ENCODE assay signal across 23 cellular contexts in genomic region chr5:26948921-26949320, GRCh38.
"Had no signal": no experiment of that assay in that cellular context is flagged by ENCODE, and none has a peak within 500 bp of the region (broad histone marks: within the 10 kb centered on the region; RNA-seq: fewer than 3 reads in every experiment).

No MANE protein-coding gene starts in this region.

- H3K4me3 ChIP-seq: colonic mucosa, gastrocnemius medialis, heart left ventricle had no signal

- H3K36me3 ChIP-seq: brain microvascular endothelial cell, colonic mucosa, gastrocnemius medialis, heart left ventricle had no signal

- H3K27ac ChIP-seq: brain microvascular endothelial cell, colonic mucosa, gastrocnemius medialis, heart left ventricle had no signal

- DNase-seq: activated CD4-positive, alpha-beta memory T cell treated with anti-CD3 and anti-CD28 coated beads, Interleukin-2, amount 10 ng/mL, durations not matched to agents 7 days and 5 days; activated CD4-positive, alpha-beta T cell treated with anti-CD3 and anti-CD28 coated beads for 36 hours; activated CD4-positive, alpha-beta T cell treated with anti-CD3 and anti-CD28 coated beads, Interleukin-2, amount 10 ng/mL, durations not matched to agents 24 days and 14 days; activated CD4-positive, CD25-positive, alpha-beta regulatory T cell; activated CD4-positive, CD25-positive, alpha-beta regulatory T cell treated with anti-CD3 and anti-CD28 coated beads, Interleukin-2, amount 50 U/mL, for 72 hours; activated CD8-positive, alpha-beta memory T cell treated with anti-CD3 and anti-CD28 coated beads, Interleukin-2, amount 50 U/mL, for 48 hours; activated gamma-delta T cell; activated naive CD4-positive, alpha-beta T cell; activated naive CD4-positive, alpha-beta T cell treated with anti-CD3 and anti-CD28 coated beads, Interleukin-2, amount 50 U/mL, for 16 hours; activated T-cell treated with anti-CD3 and anti-CD28 coated beads for 4 hours; activated T-cell treated with anti-CD3 and anti-CD28 coated beads, Interleukin-2, amount 50 U/mL, for 24 hours; activated T-cell treated with anti-CD3 and anti-CD28 coated beads, Interleukin-2, amount 50 U/mL, for 72 hours; amniotic stem cell; anterior cingulate cortex; brain microvascular endothelial cell; caudate nucleus; colonic mucosa; effector CD8-positive, alpha-beta T cell; foreskin fibroblast; gastrocnemius medialis; glutamatergic neuron; heart left ventricle; T-helper 2 cell had no signal

- H3K9me3 ChIP-seq: colonic mucosa, gastrocnemius medialis, heart left ventricle had no signal

- H3K4me1 ChIP-seq: colonic mucosa, gastrocnemius medialis, heart left ventricle had no signal

- H3K27me3 ChIP-seq: brain microvascular endothelial cell, colonic mucosa, gastrocnemius medialis, heart left ventricle had no signal
